ENCODE assay signal across 11 cellular contexts in genomic region chr7:3028767-3029111, GRCh38. TPM values are rescaled to one million over a fixed set of nuclear protein-coding genes. Genes with fewer than 3 reads are reported as not detected.
A peak's percentile ranks its signal among the peaks of the same experiment; 100 is the strongest.
DNase-seq lines count a peak whose midpoint lies in the region; ATAC-seq and TF ChIP-seq lines count a peak whose summit lies in the region.
"Had no signal": no experiment of that assay in that cellular context is flagged by ENCODE, and none has a peak within 500 bp of the region (broad histone marks: within the 10 kb centered on the region; RNA-seq: fewer than 3 reads in every experiment).

No MANE protein-coding gene starts in this region.

- H3K79me2 ChIP-seq in smooth muscle cell (ENCODE audit: low read depth) = no peaks in the 10 kb centered on the region

- peak overlapping the region; percentile 63 for H3K4me3 Mint-ChIP-seq in activated CD8-positive, alpha-beta T cell treated with anti-CD3 and anti-CD28 coated beads for 36 hours
- no peak overlapping the region for H3K4me3 Mint-ChIP-seq in activated CD8-positive, alpha-beta T cell treated with anti-CD3 and anti-CD28 coated beads, Interleukin-2, amount 10 ng/mL, durations not matched to agents 7 days and 5 days
- H3K4me3 Mint-ChIP-seq in endodermal cell = no peak overlapping the region

- POLR2A ChIA-PET in activated CD8-positive, alpha-beta T cell treated with anti-CD3 and anti-CD28 coated beads for 36 hours (lab: Charles Lee) = interaction anchor here (1.3 to 2.3 kb wide), 4 partner anchors 12 to 63 kb away, joined by 3 to 5 read pairs (median 4); no protein-coding TSS in a partner anchor
- POLR2A ChIA-PET in activated CD8-positive, alpha-beta T cell treated with anti-CD3 and anti-CD28 coated beads, Interleukin-2, amount 10 ng/mL, durations not matched to agents 7 days and 5 days (lab: Charles Lee) = interaction anchor here (0.6 kb wide), 1 partner anchor 79 kb away, joined by 4 read pairs; no protein-coding TSS in a partner anchor

- H4K20me1 ChIP-seq in smooth muscle cell (ENCODE audit: low read depth) = no peaks in the 10 kb centered on the region

- peak overlapping the region; percentile 93 for H3K27ac Mint-ChIP-seq in activated CD8-positive, alpha-beta T cell treated with anti-CD3 and anti-CD28 coated beads for 36 hours
- H3K27ac Mint-ChIP-seq in activated CD8-positive, alpha-beta T cell treated with anti-CD3 and anti-CD28 coated beads, Interleukin-2, amount 10 ng/mL, durations not matched to agents 7 days and 5 days = no peak overlapping the region
- H3K27ac Mint-ChIP-seq in endodermal cell = peak overlapping the region; percentile 85

- peak overlapping the region; percentile 76 for H2AFZ ChIP-seq in smooth muscle cell (ENCODE audit: low read depth)

- H3K4me3 ChIP-seq in endodermal cell (ENCODE audit: low read length) (no peak overlapping the region), smooth muscle cell (no peak overlapping the region)
- H3K4me3 ChIP-seq: left ventricle myocardium inferior had no signal

- peaks cover 4% of the 10 kb centered on the region for H3K4me1 ChIP-seq in endodermal cell (ENCODE audit: control insufficient read depth, insufficient read depth, low read length)
- H3K4me1 ChIP-seq in smooth muscle cell (ENCODE audit: low read depth) = peaks cover 12% of the 10 kb centered on the region
- H3K4me1 ChIP-seq: left ventricle myocardium inferior had no signal

- intact Hi-C loops in activated CD8-positive, alpha-beta T cell treated with anti-CD3 and anti-CD28 coated beads for 36 hours (cut with micrococcal nuclease) = no loop called here
- intact Hi-C loops in posterior cingulate gyrus (cut with DNase I) = no loop called here

- H3K36me3 Mint-ChIP-seq in activated CD8-positive, alpha-beta T cell treated with anti-CD3 and anti-CD28 coated beads for 36 hours (ENCODE audit: low read depth) = peaks cover 78% of the 10 kb centered on the region
- peaks cover 85% of the 10 kb centered on the region for H3K36me3 Mint-ChIP-seq in activated CD8-positive, alpha-beta T cell treated with anti-CD3 and anti-CD28 coated beads, Interleukin-2, amount 10 ng/mL, durations not matched to agents 7 days and 5 days (ENCODE audit: low read depth)
- H3K36me3 Mint-ChIP-seq in endodermal cell (ENCODE audit: low read depth) = peaks cover 3% of the 10 kb centered on the region

- H3K27me3 ChIP-seq in endodermal cell (ENCODE audit: control insufficient read depth, insufficient read depth, low read length, poor library complexity, severe bottlenecking) (no peaks in the 10 kb centered on the region), smooth muscle cell (ENCODE audit: low read depth) (no peaks in the 10 kb centered on the region)
- H3K27me3 ChIP-seq: neutrophil had no signal

- H3K27me3 Mint-ChIP-seq in activated CD8-positive, alpha-beta T cell treated with anti-CD3 and anti-CD28 coated beads for 36 hours = no peaks in the 10 kb centered on the region
- no peaks in the 10 kb centered on the region for H3K27me3 Mint-ChIP-seq in activated CD8-positive, alpha-beta T cell treated with anti-CD3 and anti-CD28 coated beads, Interleukin-2, amount 10 ng/mL, durations not matched to agents 7 days and 5 days (ENCODE audit: low read depth)
- H3K27me3 Mint-ChIP-seq in endodermal cell (ENCODE audit: insufficient read depth) = no peaks in the 10 kb centered on the region

- no peaks in the 10 kb centered on the region for H3K36me3 ChIP-seq in endodermal cell (ENCODE audit: control insufficient read depth, insufficient read depth, low read length)
- H3K36me3 ChIP-seq in smooth muscle cell (ENCODE audit: low read depth) = no peaks in the 10 kb centered on the region
- H3K36me3 ChIP-seq: left ventricle myocardium inferior, neutrophil had no signal

- H3K9me3 ChIP-seq in endodermal cell (ENCODE audit: control insufficient read depth, low read length) (peaks cover 7% of the 10 kb centered on the region), smooth muscle cell (replicated peaks; ENCODE audit: low read depth) (no peaks in the 10 kb centered on the region)
- H3K9me3 ChIP-seq: neutrophil had no signal

- H3K4me1 Mint-ChIP-seq in activated CD8-positive, alpha-beta T cell treated with anti-CD3 and anti-CD28 coated beads for 36 hours (ENCODE audit: low read depth) = peaks cover 62% of the 10 kb centered on the region
- H3K4me1 Mint-ChIP-seq in activated CD8-positive, alpha-beta T cell treated with anti-CD3 and anti-CD28 coated beads, Interleukin-2, amount 10 ng/mL, durations not matched to agents 7 days and 5 days (ENCODE audit: low read depth) = peaks cover 57% of the 10 kb centered on the region
- H3K4me1 Mint-ChIP-seq in endodermal cell = peaks cover 15% of the 10 kb centered on the region

- peaks cover 18% of the 10 kb centered on the region for H3K9me3 Mint-ChIP-seq in activated CD8-positive, alpha-beta T cell treated with anti-CD3 and anti-CD28 coated beads for 36 hours
- H3K9me3 Mint-ChIP-seq in activated CD8-positive, alpha-beta T cell treated with anti-CD3 and anti-CD28 coated beads, Interleukin-2, amount 10 ng/mL, durations not matched to agents 7 days and 5 days (ENCODE audit: insufficient read depth) = peaks cover 24% of the 10 kb centered on the region
- peaks cover 4% of the 10 kb centered on the region for H3K9me3 Mint-ChIP-seq in endodermal cell

- TF ChIP-seq POLR2A in erythroblast (IDR thresholded peaks at IDR 0.05; ENCODE audit: low read length) = no peak

- H3K27ac ChIP-seq in endodermal cell (ENCODE audit: low read depth, low read length) (peak overlapping the region; percentile 78), smooth muscle cell (ENCODE audit: low read depth) (peak overlapping the region; percentile 90)
- H3K27ac ChIP-seq: left ventricle myocardium inferior, neutrophil had no signal

- CTCF ChIA-PET in activated CD8-positive, alpha-beta T cell treated with anti-CD3 and anti-CD28 coated beads for 36 hours (lab: Charles Lee) = interaction anchor here (1.0 to 1.5 kb wide), 2 partner anchors 11 to 35 kb away, joined by 3 to 4 read pairs; no protein-coding TSS in a partner anchor
- CTCF ChIA-PET in activated CD8-positive, alpha-beta T cell treated with anti-CD3 and anti-CD28 coated beads, Interleukin-2, amount 10 ng/mL, durations not matched to agents 7 days and 5 days (lab: Charles Lee) = no interaction called here

- no peak for TF ChIP-seq CTCF in activated CD8-positive, alpha-beta T cell treated with anti-CD3 and anti-CD28 coated beads for 36 hours (IDR thresholded peaks at IDR 0.05)
- no peak for TF ChIP-seq CTCF in endodermal cell (conservative IDR thresholded peaks at IDR 0.05)
- no peak for TF ChIP-seq CTCF in smooth muscle cell (IDR thresholded peaks at IDR 0.05; ENCODE audit: borderline replicate concordance, insufficient read depth, poor library complexity, severe bottlenecking)

- H3K4me2 ChIP-seq in smooth muscle cell = peak overlapping the region; percentile 84

- no peak for ATAC-seq in activated CD8-positive, alpha-beta T cell treated with anti-CD3 and anti-CD28 coated beads for 36 hours
- no peak for ATAC-seq in activated CD8-positive, alpha-beta T cell treated with anti-CD3 and anti-CD28 coated beads, Interleukin-2, amount 10 ng/mL, durations not matched to agents 7 days and 5 days
- no peak; the same call in 2 of the 3 replicates for ATAC-seq in SK-N-SH treated with all-trans-retinoic acid at 6 μM for 48 hours
- ATAC-seq in HG03025 (IDR thresholded peaks at IDR 0.05; ENCODE audit: low FRiP score, unreplicated experiment) = no peak

- H3F3A ChIP-seq in smooth muscle cell (ENCODE audit: low read depth) = no peaks in the 10 kb centered on the region

- 69 to 82% methylated on average over 2 to 5 of the region's 5 CpGs for WGBS in endodermal cell (ENCODE audit: insufficient coverage in 1 of 2, insufficient read length in 1 of 2), 2 experiments
- WGBS in smooth muscle cell (ENCODE audit: low lambda C conversion rate) = 89% methylated on average over 5 of the region's 5 CpGs

- DNase-seq in activated CD8-positive, alpha-beta T cell treated with anti-CD3 and anti-CD28 coated beads for 36 hours = no peak
- no peak for DNase-seq in activated CD8-positive, alpha-beta T cell treated with anti-CD3 and anti-CD28 coated beads, Interleukin-2, amount 10 ng/mL, durations not matched to agents 7 days and 5 days
- no peak for DNase-seq in endodermal cell
- no peak for DNase-seq in smooth muscle cell (lab: John Stamatoyannopoulos, UW; ENCODE audit: unreplicated experiment)
- no peak for DNase-seq in posterior cingulate gyrus
- no peak for DNase-seq in erythroblast (lab: John Stamatoyannopoulos, UW)
- DNase-seq: left ventricle myocardium inferior, NCI-H1105 had no signal

- H3K9ac ChIP-seq in endodermal cell (ENCODE audit: extremely low read depth, low read length, poor library complexity, severe bottlenecking) (no peak overlapping the region), smooth muscle cell (ENCODE audit: low read depth) (peak overlapping the region; percentile 76)

TF ChIP-seq in SK-N-SH treated with all-trans-retinoic acid at 6 μM for 48 hours, 23 proteins besides CTCF, POLR2A, EP300 and RAD21:
- TF ChIP-seq GLIS3 (CRISPR knock-in tag; IDR thresholded peaks at IDR 0.05) (0 out of 2 replicates have a peak, but pooled peaks have one; percentile 23), ZNF70 (CRISPR knock-in tag; IDR thresholded peaks at IDR 0.05) (peak; percentile 70), ZC3H10 (CRISPR knock-in tag; IDR thresholded peaks at IDR 0.05) (no peak), TCF4 (CRISPR knock-in tag; IDR thresholded peaks at IDR 0.05; ENCODE audit: borderline replicate concordance) (peak; percentile 93)

RNA-seq across cellular contexts. Expression of gene CARD11, which starts 14.9 kb away (rescaled TPM):
- 100 to 1,000 TPM in 1 of 2 experiments, 10 to 100 TPM in 1; 98.3 to 103 TPM for total RNA-seq in activated CD8-positive, alpha-beta T cell treated with anti-CD3 and anti-CD28 coated beads for 36 hours
- total RNA-seq in activated CD8-positive, alpha-beta T cell treated with anti-CD3 and anti-CD28 coated beads, Interleukin-2, amount 10 ng/mL, durations not matched to agents 7 days and 5 days = 100 to 1,000 TPM; 178 TPM
- total RNA-seq in endodermal cell = 10 to 100 TPM in 1 of 2 donors, 1 to 10 TPM in 1; 7.2 to 10.8 TPM
- 2.1 TPM for polyA plus RNA-seq in endodermal cell (2013, experiment 1 of 2)
- 1.4 TPM for polyA plus RNA-seq in endodermal cell (2013, experiment 2 of 2)
- total RNA-seq in smooth muscle cell = 0.45 and 2.4 TPM in 2 replicates
- polyA plus RNA-seq in smooth muscle cell = 1.3 and 2.8 TPM in 2 replicates

Comparison
In these comparisons a context has a peak if more than half of its experiments do, and no peak if none do; other contexts are left out.
1. RNA of gene CARD11, which starts 14.9 kb away (total RNA-seq): 178 TPM in activated CD8-positive, alpha-beta T cell treated with anti-CD3 and anti-CD28 coated beads, Interleukin-2, amount 10 ng/mL, durations not matched to agents 7 days and 5 days and 98.3 to 103 TPM in activated CD8-positive, alpha-beta T cell treated with anti-CD3 and anti-CD28 coated beads for 36 hours; 7.2 to 10.8 TPM in endodermal cell and 0.45 to 2.4 TPM in smooth muscle cell; every median in the first group is over 4 times any median in the second.